Comparison of ENCODE assay signal across 17 cellular contexts in genomic region chr11:108774037-108774436, GRCh38.
"Had no signal": no experiment of that assay in that cellular context is flagged by ENCODE, and none has a peak within 500 bp of the region (broad histone marks: within the 10 kb centered on the region; RNA-seq: fewer than 3 reads in every experiment).

No MANE protein-coding gene starts in this region.

- ATAC-seq: effector memory CD8-positive, alpha-beta T cell; heart left ventricle; left lobe of liver; natural killer cell treated with Interleukin-12 subunit alpha and Interleukin-12 subunit beta and Interleukin-15 and Interleukin-18, amount 100 ng/mL, for 72 hours; sciatic nerve; stimulated activated memory B cell treated with anti-CD40 and anti-IgM and Interleukin-4, amounts not matched to agents 10 μg/mL and 1 μg/mL and 100 μg/mL, for 72 hours had no signal

- H3K27me3 ChIP-seq: esophagus squamous epithelium, heart left ventricle, spleen, tibial artery, upper lobe of left lung, uterus had no signal

- DNase-seq: effector memory CD8-positive, alpha-beta T cell; esophagus squamous epithelium; heart left ventricle; hypothalamus; kidney glomerular epithelial cell; mammary epithelial cell; spleen; stimulated activated CD4-positive, alpha-beta T cell treated with anti-CD3 and anti-CD28 coated beads, Interleukin-15, amount 100 ng/mL, for 24 hours; stimulated activated CD4-positive, alpha-beta T cell treated with anti-CD3 and anti-CD28 coated beads, Interleukin-1b, Interleukin-23, amount 100 ng/mL, for 48 hours; stimulated activated CD4-positive, alpha-beta T cell treated with anti-CD3 and anti-CD28 coated beads, Interleukin-4, amount 100 ng/mL, for 24 hours; tibial artery; upper lobe of left lung; uterus had no signal

- H3K4me1 ChIP-seq: spleen, tibial artery, upper lobe of left lung, uterus had no signal

- H3K36me3 ChIP-seq: esophagus squamous epithelium, heart left ventricle, tibial artery, upper lobe of left lung, uterus had no signal

- H3K4me3 ChIP-seq: esophagus squamous epithelium, heart left ventricle, spleen, tibial artery, upper lobe of left lung, uterus had no signal

- H3K9me3 ChIP-seq: esophagus squamous epithelium, tibial artery, upper lobe of left lung, uterus had no signal

- H3K27ac ChIP-seq: esophagus squamous epithelium, heart left ventricle, spleen, tibial artery, upper lobe of left lung, uterus had no signal
